Comparison of ENCODE assay signal across 22 cellular contexts in the genomic region with DNA sequence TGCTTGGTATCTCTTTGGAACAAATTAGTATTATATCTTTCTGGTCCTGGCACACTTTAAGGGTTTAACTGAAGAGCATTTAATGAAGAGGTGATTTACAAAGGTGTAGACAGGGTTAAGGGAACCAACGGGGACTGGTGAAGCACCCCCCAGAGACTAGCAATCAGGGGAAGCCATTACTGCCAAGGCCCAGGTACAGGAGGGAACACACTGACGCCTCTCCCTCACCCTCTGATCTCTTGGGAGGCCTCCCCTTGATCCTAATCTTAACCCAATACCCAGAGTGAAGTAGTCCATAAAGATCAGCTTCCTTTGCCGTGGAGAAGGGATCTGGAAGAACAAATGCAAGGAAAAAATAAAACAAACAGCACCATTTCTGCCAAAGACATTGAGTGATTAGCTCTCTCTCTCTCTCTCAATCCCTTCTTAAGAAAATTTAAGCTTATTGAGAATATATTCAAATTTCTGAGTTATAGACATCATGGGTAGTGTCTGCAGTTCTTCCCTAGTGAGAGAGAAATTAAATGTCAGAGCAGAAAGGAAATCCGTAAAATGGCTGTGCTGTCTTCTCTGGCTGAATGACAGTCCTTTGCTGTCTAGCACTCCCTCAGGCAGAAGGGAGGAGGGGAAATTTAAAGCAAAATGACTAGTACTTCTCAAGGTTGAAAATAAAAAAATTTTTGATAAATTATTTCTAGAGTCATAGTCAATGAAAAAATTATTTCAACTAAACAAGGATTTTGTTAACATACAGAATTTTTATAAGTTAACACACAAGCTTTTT. TPM values are rescaled to one million over a fixed set of nuclear protein-coding genes. Genes with fewer than 3 reads are reported as not detected.
DNase-seq lines count a peak whose midpoint lies in the region; ATAC-seq and TF ChIP-seq lines count a peak whose summit lies in the region.
"Had no signal": no experiment of that assay in that cellular context is flagged by ENCODE, and none has a peak within 500 bp of the region (broad histone marks: within the 10 kb centered on the region; RNA-seq: fewer than 3 reads in every experiment).

No MANE protein-coding gene starts in this region.

- no peak overlapping the region for H3K4me3 Mint-ChIP-seq in activated naive CD4-positive, alpha-beta T cell treated with anti-CD3 and anti-CD28 coated beads, Interleukin-2, amount 10 ng/mL, durations not matched to agents 7 days and 5 days
- peak overlapping the region; percentile 25 for H3K4me3 Mint-ChIP-seq in T-helper 17 cell
- H3K4me3 Mint-ChIP-seq in endothelial cell (ENCODE audit: unreplicated experiment): peak overlapping the region; percentile 2
- H3K4me3 Mint-ChIP-seq in stimulated activated effector memory CD8-positive, alpha-beta T cell treated with anti-CD3 and anti-CD28 coated beads, Interleukin-12 subunit alpha, Interleukin-12 subunit beta, amount 100 ng/mL, for 72 hours: peak overlapping the region; percentile 22
- H3K4me3 Mint-ChIP-seq: activated naive CD8-positive, alpha-beta T cell treated with anti-CD3 and anti-CD28 coated beads, Interleukin-2, amount 50 U/mL, for 24 hours; memory B cell had no signal

- ATAC-seq in T-helper 17 cell: no peak
- ATAC-seq in stimulated activated effector memory CD8-positive, alpha-beta T cell treated with anti-CD3 and anti-CD28 coated beads, Interleukin-12 subunit alpha, Interleukin-12 subunit beta, amount 100 ng/mL, for 72 hours: no peak
- no peak for ATAC-seq in HG03108 (IDR thresholded peaks at IDR 0.05; ENCODE audit: unreplicated experiment)
- ATAC-seq: activated naive CD8-positive, alpha-beta T cell treated with anti-CD3 and anti-CD28 coated beads, Interleukin-2, amount 50 U/mL, for 24 hours; heart left ventricle had no signal

- H3K36me3 Mint-ChIP-seq in activated naive CD4-positive, alpha-beta T cell treated with anti-CD3 and anti-CD28 coated beads, Interleukin-2, amount 10 ng/mL, durations not matched to agents 7 days and 5 days: peaks cover 1% of the 10 kb centered on the region
- H3K36me3 Mint-ChIP-seq in T-helper 17 cell (ENCODE audit: low read depth) (peaks cover 4% of the 10 kb centered on the region), endothelial cell (ENCODE audit: low read depth, unreplicated experiment) (peaks cover 24% of the 10 kb centered on the region)
- peaks cover 40% of the 10 kb centered on the region for H3K36me3 Mint-ChIP-seq in stimulated activated effector memory CD8-positive, alpha-beta T cell treated with anti-CD3 and anti-CD28 coated beads, Interleukin-12 subunit alpha, Interleukin-12 subunit beta, amount 100 ng/mL, for 72 hours
- H3K36me3 Mint-ChIP-seq: memory B cell had no signal

- no peak for TF ChIP-seq CTCF in endothelial cell (IDR thresholded peaks at IDR 0.05; ENCODE audit: unreplicated experiment)

- H3K27me3 Mint-ChIP-seq in activated naive CD4-positive, alpha-beta T cell treated with anti-CD3 and anti-CD28 coated beads, Interleukin-2, amount 10 ng/mL, durations not matched to agents 7 days and 5 days: peaks cover 3% of the 10 kb centered on the region
- H3K27me3 Mint-ChIP-seq in T-helper 17 cell: peaks cover 9% of the 10 kb centered on the region
- peaks cover 2% of the 10 kb centered on the region for H3K27me3 Mint-ChIP-seq in endothelial cell (ENCODE audit: unreplicated experiment)

- no peaks in the 10 kb centered on the region for H3K9me3 ChIP-seq in T-helper 17 cell (ENCODE audit: control insufficient read depth, low read length, poor library complexity, severe bottlenecking)
- H3K9me3 ChIP-seq: sigmoid colon, vagina had no signal

- peak overlapping the region; percentile 33 for H3K27ac Mint-ChIP-seq in activated naive CD4-positive, alpha-beta T cell treated with anti-CD3 and anti-CD28 coated beads, Interleukin-2, amount 10 ng/mL, durations not matched to agents 7 days and 5 days
- peak overlapping the region; percentile 83 for H3K27ac Mint-ChIP-seq in T-helper 17 cell
- H3K27ac Mint-ChIP-seq in endothelial cell (ENCODE audit: unreplicated experiment): peak overlapping the region; percentile 0
- peak overlapping the region; percentile 84 for H3K27ac Mint-ChIP-seq in stimulated activated effector memory CD8-positive, alpha-beta T cell treated with anti-CD3 and anti-CD28 coated beads, Interleukin-12 subunit alpha, Interleukin-12 subunit beta, amount 100 ng/mL, for 72 hours
- H3K27ac Mint-ChIP-seq: activated naive CD8-positive, alpha-beta T cell treated with anti-CD3 and anti-CD28 coated beads, Interleukin-2, amount 50 U/mL, for 24 hours; memory B cell had no signal

- H3K9me3 Mint-ChIP-seq in activated naive CD4-positive, alpha-beta T cell treated with anti-CD3 and anti-CD28 coated beads, Interleukin-2, amount 10 ng/mL, durations not matched to agents 7 days and 5 days: peaks cover under 1% of the 10 kb centered on the region
- no peaks in the 10 kb centered on the region for H3K9me3 Mint-ChIP-seq in endothelial cell (ENCODE audit: unreplicated experiment)
- no peaks in the 10 kb centered on the region for H3K9me3 Mint-ChIP-seq in stimulated activated effector memory CD8-positive, alpha-beta T cell treated with anti-CD3 and anti-CD28 coated beads, Interleukin-12 subunit alpha, Interleukin-12 subunit beta, amount 100 ng/mL, for 72 hours
- H3K9me3 Mint-ChIP-seq: memory B cell had no signal

- peaks cover 44% of the 10 kb centered on the region for H3K4me1 Mint-ChIP-seq in activated naive CD4-positive, alpha-beta T cell treated with anti-CD3 and anti-CD28 coated beads, Interleukin-2, amount 10 ng/mL, durations not matched to agents 7 days and 5 days
- H3K4me1 Mint-ChIP-seq in T-helper 17 cell (peaks cover 32% of the 10 kb centered on the region), endothelial cell (ENCODE audit: unreplicated experiment) (peaks cover 13% of the 10 kb centered on the region)
- peaks cover 66% of the 10 kb centered on the region for H3K4me1 Mint-ChIP-seq in stimulated activated effector memory CD8-positive, alpha-beta T cell treated with anti-CD3 and anti-CD28 coated beads, Interleukin-12 subunit alpha, Interleukin-12 subunit beta, amount 100 ng/mL, for 72 hours

- no peak for DNase-seq in activated naive CD4-positive, alpha-beta T cell treated with anti-CD3 and anti-CD28 coated beads, Interleukin-2, amount 10 ng/mL, durations not matched to agents 7 days and 5 days
- no peak for DNase-seq in activated naive CD4-positive, alpha-beta T cell (lab: John Stamatoyannopoulos, UW)
- DNase-seq in T-helper 17 cell (no peak), endothelial cell (ENCODE audit: low spot score) (no peak), GDM1 (lab: John Stamatoyannopoulos, UW) (no peak), NCI-H1105 treated with DMSO at 0.1 percent for 48 hours (lab: John Stamatoyannopoulos, UW) (no peak)
- no peak for DNase-seq in stimulated activated effector memory CD8-positive, alpha-beta T cell treated with anti-CD3 and anti-CD28 coated beads, Interleukin-12 subunit alpha, Interleukin-12 subunit beta, amount 100 ng/mL, for 72 hours (ENCODE audit: low spot score in 2 of 2)
- DNase-seq: activated CD4-positive, alpha-beta T cell treated with anti-CD3 and anti-CD28 coated beads, Interleukin-2, amount 50 U/mL, for 48 hours; activated naive CD8-positive, alpha-beta T cell treated with anti-CD3 and anti-CD28 coated beads, Interleukin-2, amount 50 U/mL, for 24 hours; COR-L47; EL; heart left ventricle; islet precursor cell; NCI-H1930; NCI-H446; occipital lobe; SIG-M5; sigmoid colon; stimulated activated CD4-positive, alpha-beta T cell treated with anti-CD3 and anti-CD28 coated beads, Interleukin-2, amount 100 ng/mL, for 24 hours had no signal

- CTCF ChIA-PET in activated naive CD4-positive, alpha-beta T cell treated with anti-CD3 and anti-CD28 coated beads, Interleukin-2, amount 10 ng/mL, durations not matched to agents 7 days and 5 days (lab: Charles Lee): interaction anchor here (1.9 to 2.9 kb wide), 2 partner anchors 13 to 39 kb away, joined by 5 to 13 read pairs; no protein-coding TSS in a partner anchor

RNA-seq across cellular contexts. Expression of gene F2R, which starts 20.0 kb away (rescaled TPM):
- total RNA-seq in T-helper 17 cell (10 to 100 TPM in 1 of 2 donors, 1 to 10 TPM in 1; 3.6 to 20.4 TPM), endothelial cell (ENCODE audit: unreplicated experiment) (342 TPM)

Comparison
In these comparisons a context has a peak if more than half of its experiments do, and no peak if none do; other contexts are left out.
1. H3K27ac Mint-ChIP-seq: peak in every context shown above with its lines; median percentile 84 in stimulated activated effector memory CD8-positive, alpha-beta T cell treated with anti-CD3 and anti-CD28 coated beads, Interleukin-12 subunit alpha, Interleukin-12 subunit beta, amount 100 ng/mL, for 72 hours; 83 in T-helper 17 cell; 33 in activated naive CD4-positive, alpha-beta T cell treated with anti-CD3 and anti-CD28 coated beads, Interleukin-2, amount 10 ng/mL, durations not matched to agents 7 days and 5 days; 0 in endothelial cell.
2. RNA of gene F2R, which starts 20.0 kb away (total RNA-seq): 342 TPM in endothelial cell (single experiment); 3.6 to 20.4 TPM in T-helper 17 cell; every median in the first group is over 10 times any median in the second.